8 cellular contexts compared by ENCODE assay signal in the genomic region with DNA sequence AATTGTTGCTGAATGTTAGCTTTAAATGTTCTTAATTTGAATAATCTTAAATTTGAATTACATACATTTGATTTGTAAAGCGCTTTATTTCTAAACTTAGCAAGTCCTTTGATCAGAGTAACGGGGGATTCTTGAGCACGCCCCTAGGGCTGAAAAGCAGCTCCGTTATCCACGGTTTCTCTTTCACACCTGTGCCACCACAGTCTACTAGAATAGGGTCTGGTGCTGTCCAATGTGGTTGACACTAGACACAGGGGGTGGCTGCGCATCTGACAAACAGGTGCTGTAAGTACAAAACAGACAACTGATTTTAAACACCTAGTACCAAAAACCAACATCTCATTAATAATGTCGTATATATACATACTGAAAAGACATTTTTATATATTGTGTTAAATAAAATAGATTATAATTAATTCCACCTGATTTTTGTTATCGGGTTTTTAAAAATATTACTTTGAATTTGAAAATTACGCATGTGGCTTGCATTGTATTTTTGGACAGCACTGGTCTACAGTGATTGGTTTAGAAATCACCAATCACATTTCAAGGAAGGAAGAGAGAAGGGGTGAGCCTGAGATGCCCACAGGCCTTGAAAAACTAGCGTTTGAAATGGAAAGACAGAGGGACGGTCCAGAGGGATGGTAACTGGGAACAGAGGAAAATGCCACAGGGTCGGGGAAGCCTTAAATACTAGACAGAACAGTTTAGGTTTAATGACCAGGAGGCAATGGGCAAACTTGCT. TPM values are rescaled to one million over a fixed set of nuclear protein-coding genes. Genes with fewer than 3 reads are reported as not detected.
DNase-seq lines count a peak whose midpoint lies in the region; ATAC-seq lines count a peak whose summit lies in the region.

No MANE protein-coding gene starts in this region.

- DNase-seq in NCI-H345 (lab: John Stamatoyannopoulos, UW) (no peak), NCI-H2196 (lab: John Stamatoyannopoulos, UW; ENCODE audit: unreplicated experiment) (no peak), NCI-H510A treated with DMSO at 0.1 percent for 48 hours (lab: John Stamatoyannopoulos, UW) (no peak), GM19238 (ENCODE audit: insufficient read length, low spot score) (no peak)

- peak; percentile 66 for ATAC-seq in GM18499 (IDR thresholded peaks at IDR 0.05; ENCODE audit: insufficient read depth, unreplicated experiment)
- peak; percentile 94 for ATAC-seq in GM21381 (IDR thresholded peaks at IDR 0.05; ENCODE audit: unreplicated experiment)
- ATAC-seq in HG03469 (IDR thresholded peaks at IDR 0.05; ENCODE audit: unreplicated experiment), result peak; percentile 70
- ATAC-seq in esophagus mucosa, result peak; percentile 33

RNA-seq across cellular contexts. Expression of a gene that starts 7.3 kb away (rescaled TPM):
- 31.4 TPM for total RNA-seq in esophagus mucosa

RNA-seq across cellular contexts. Expression of a gene that starts 40.9 kb away (rescaled TPM):
- total RNA-seq in esophagus mucosa, result 5.7 TPM

Comparison
In these comparisons a context has a peak if more than half of its experiments do, and no peak if none do; other contexts are left out.
1. ATAC-seq: peak in every context shown above with its lines; median percentile 94 in GM21381; 70 in HG03469; 66 in GM18499; 33 in esophagus mucosa.